ENCODE assay signal across 37 cellular contexts in genomic region chr9:74562611-74563010, GRCh38.
"Had no signal": no experiment of that assay in that cellular context is flagged by ENCODE, and none has a peak within 500 bp of the region (broad histone marks: within the 10 kb centered on the region; RNA-seq: fewer than 3 reads in every experiment).

No MANE protein-coding gene starts in this region.

- H3K4me3 ChIP-seq: adrenal gland, ascending aorta, cardiac muscle cell had no signal

- H3K27me3 ChIP-seq: adrenal gland, ascending aorta, cardiac muscle cell had no signal

- H3K27ac ChIP-seq: adrenal gland, ascending aorta, cardiac muscle cell, VCaP had no signal

- H3K4me1 Mint-ChIP-seq: activated CD4-positive, alpha-beta T cell treated with anti-CD3 and anti-CD28 coated beads, Interleukin-2, amount 10 ng/mL, durations not matched to agents 24 days and 14 days; activated naive CD8-positive, alpha-beta T cell treated with anti-CD3 and anti-CD28 coated beads for 36 hours; activated T-helper 17 cell treated with anti-CD3 and anti-CD28 coated beads, Interleukin-2, amount 50 U/mL, for 72 hours; central memory CD8-positive, alpha-beta T cell; T-helper 17 cell had no signal

- H3K27ac Mint-ChIP-seq: activated B cell treated with CpG ODN at 0.5 μM for 24 hours; activated CD4-positive, alpha-beta memory T cell treated with anti-CD3 and anti-CD28 coated beads for 36 hours; activated CD4-positive, alpha-beta T cell treated with anti-CD3 and anti-CD28 coated beads, Interleukin-2, amount 10 ng/mL, durations not matched to agents 24 days and 14 days; activated CD8-positive, alpha-beta T cell treated with anti-CD3 and anti-CD28 coated beads for 36 hours; activated naive CD4-positive, alpha-beta T cell treated with anti-CD3 and anti-CD28 coated beads for 36 hours; activated naive CD4-positive, alpha-beta T cell treated with anti-CD3 and anti-CD28 coated beads, Interleukin-2, amount 50 U/mL, for 72 hours; activated naive CD8-positive, alpha-beta T cell treated with anti-CD3 and anti-CD28 coated beads for 36 hours; activated T-cell treated with anti-CD3 and anti-CD28 coated beads, Interleukin-2, amount 50 U/mL, for 72 hours; activated T-helper 1 cell treated with anti-CD3 and anti-CD28 coated beads, Interleukin-12 subunit alpha, Interleukin-12 subunit beta, Interleukin-2, Interleukin-4 antibody, amounts not matched to agents 30 ng/mL and 10 ng/mL and 1 ng/mL, durations not matched to agents 14 hours and 24 hours and 36 hours; activated T-helper 17 cell treated with anti-CD3 and anti-CD28 coated beads, Interleukin-2, amount 50 U/mL, for 72 hours; brain; T-helper 17 cell; T-helper 2 cell treated with Interferon-gamma antibody and Interleukin-4, amounts not matched to agents 5 μg/mL and 100 μg/mL, for 36 hours had no signal

- DNase-seq: activated B cell treated with CpG ODN at 0.5 μM for 24 hours; activated CD4-positive, alpha-beta memory T cell treated with anti-CD3 and anti-CD28 coated beads for 36 hours; activated CD4-positive, alpha-beta T cell treated with anti-CD3 and anti-CD28 coated beads for 4 hours; activated CD4-positive, alpha-beta T cell treated with anti-CD3 and anti-CD28 coated beads, Interleukin-2, amount 10 ng/mL, durations not matched to agents 24 days and 14 days; activated CD4-positive, alpha-beta T cell treated with anti-CD3 and anti-CD28 coated beads, Interleukin-2, amount 50 U/mL, for 1 hour; activated CD4-positive, alpha-beta T cell treated with anti-CD3 and anti-CD28 coated beads, Interleukin-2, amount 50 U/mL, for 4 hours; activated CD4-positive, CD25-positive, alpha-beta regulatory T cell treated with anti-CD3 and anti-CD28 coated beads, Interleukin-2, amount 50 U/mL, for 72 hours; activated CD8-positive, alpha-beta memory T cell treated with anti-CD3 and anti-CD28 coated beads, Interleukin-2, amount 50 U/mL, for 4 hours; activated CD8-positive, alpha-beta T cell treated with anti-CD3 and anti-CD28 coated beads for 36 hours; activated effector memory CD4-positive, alpha-beta T cell treated with anti-CD3 and anti-CD28 coated beads, Interleukin-2, amount 50 U/mL, for 16 hours; activated gamma-delta T cell treated with Interleukin-2 at 50 U/mL for 16 hours; activated naive CD4-positive, alpha-beta T cell; activated naive CD4-positive, alpha-beta T cell treated with anti-CD3 and anti-CD28 coated beads for 36 hours; activated naive CD4-positive, alpha-beta T cell treated with anti-CD3 and anti-CD28 coated beads, Interleukin-2, amount 50 U/mL, for 16 hours; activated naive CD8-positive, alpha-beta T cell treated with anti-CD3 and anti-CD28 coated beads for 36 hours; activated T-cell treated with anti-CD3 and anti-CD28 coated beads for 4 hours; activated T-cell treated with anti-CD3 and anti-CD28 coated beads, Interleukin-2, amount 50 U/mL, for 1 hour; activated T-cell treated with anti-CD3 and anti-CD28 coated beads, Interleukin-2, amount 50 U/mL, for 4 hours; activated T-cell treated with anti-CD3 and anti-CD28 coated beads, Interleukin-2, amount 50 U/mL, for 72 hours; adrenal gland; amygdala; anterior cingulate cortex; caudate nucleus; cerebellar nuclear complex; T-helper 17 cell; T-helper 9 cell had no signal

- H3K36me3 ChIP-seq: adrenal gland, ascending aorta, cardiac muscle cell had no signal

- H3K4me3 Mint-ChIP-seq: activated B cell treated with CpG ODN at 0.5 μM for 24 hours; activated CD4-positive, alpha-beta memory T cell treated with anti-CD3 and anti-CD28 coated beads for 36 hours; activated CD4-positive, alpha-beta T cell treated with anti-CD3 and anti-CD28 coated beads, Interleukin-2, amount 10 ng/mL, durations not matched to agents 24 days and 14 days; activated CD8-positive, alpha-beta T cell treated with anti-CD3 and anti-CD28 coated beads for 36 hours; activated naive CD4-positive, alpha-beta T cell treated with anti-CD3 and anti-CD28 coated beads for 36 hours; activated naive CD8-positive, alpha-beta T cell treated with anti-CD3 and anti-CD28 coated beads for 36 hours; activated T-cell treated with anti-CD3 and anti-CD28 coated beads, Interleukin-2, amount 50 U/mL, for 4 hours; activated T-cell treated with anti-CD3 and anti-CD28 coated beads, Interleukin-2, amount 50 U/mL, for 72 hours; activated T-helper 1 cell treated with anti-CD3 and anti-CD28 coated beads, Interleukin-12 subunit alpha, Interleukin-12 subunit beta, Interleukin-2, Interleukin-4 antibody, amounts not matched to agents 30 ng/mL and 10 ng/mL and 1 ng/mL, durations not matched to agents 14 hours and 24 hours and 36 hours; activated T-helper 17 cell treated with anti-CD3 and anti-CD28 coated beads, Interleukin-2, amount 50 U/mL, for 72 hours; brain; central memory CD8-positive, alpha-beta T cell; T-helper 17 cell; T-helper 2 cell treated with Interferon-gamma antibody and Interleukin-4, amounts not matched to agents 5 μg/mL and 100 μg/mL, for 36 hours had no signal

- H3K4me1 ChIP-seq: ascending aorta had no signal

- FAIRE-seq: bronchial epithelial cell, TTC549 had no signal

- H3K27me3 Mint-ChIP-seq: activated CD4-positive, alpha-beta memory T cell treated with anti-CD3 and anti-CD28 coated beads for 36 hours; activated CD4-positive, alpha-beta T cell treated with anti-CD3 and anti-CD28 coated beads, Interleukin-2, amount 10 ng/mL, durations not matched to agents 24 days and 14 days; central memory CD8-positive, alpha-beta T cell had no signal

- H3K9me3 ChIP-seq: adrenal gland, ascending aorta had no signal

- H3K9me3 Mint-ChIP-seq: activated B cell treated with CpG ODN at 0.5 μM for 24 hours; activated CD4-positive, alpha-beta memory T cell treated with anti-CD3 and anti-CD28 coated beads for 36 hours; activated CD4-positive, alpha-beta T cell treated with anti-CD3 and anti-CD28 coated beads, Interleukin-2, amount 10 ng/mL, durations not matched to agents 24 days and 14 days; activated CD8-positive, alpha-beta T cell treated with anti-CD3 and anti-CD28 coated beads for 36 hours; activated naive CD4-positive, alpha-beta T cell treated with anti-CD3 and anti-CD28 coated beads for 36 hours; activated naive CD4-positive, alpha-beta T cell treated with anti-CD3 and anti-CD28 coated beads, Interleukin-2, amount 50 U/mL, for 72 hours; activated naive CD8-positive, alpha-beta T cell treated with anti-CD3 and anti-CD28 coated beads for 36 hours; activated T-cell treated with anti-CD3 and anti-CD28 coated beads, Interleukin-2, amount 50 U/mL, for 4 hours; activated T-cell treated with anti-CD3 and anti-CD28 coated beads, Interleukin-2, amount 50 U/mL, for 72 hours; activated T-helper 1 cell treated with anti-CD3 and anti-CD28 coated beads, Interleukin-12 subunit alpha, Interleukin-12 subunit beta, Interleukin-2, Interleukin-4 antibody, amounts not matched to agents 30 ng/mL and 10 ng/mL and 1 ng/mL, durations not matched to agents 14 hours and 24 hours and 36 hours; activated T-helper 17 cell treated with anti-CD3 and anti-CD28 coated beads, Interleukin-2, amount 50 U/mL, for 72 hours; brain; central memory CD8-positive, alpha-beta T cell; T-helper 2 cell treated with Interferon-gamma antibody and Interleukin-4, amounts not matched to agents 5 μg/mL and 100 μg/mL, for 36 hours had no signal

- ATAC-seq: activated CD8-positive, alpha-beta T cell treated with anti-CD3 and anti-CD28 coated beads for 36 hours; activated naive CD4-positive, alpha-beta T cell treated with anti-CD3 and anti-CD28 coated beads, Interleukin-2, amount 50 U/mL, for 72 hours; activated T-cell treated with anti-CD3 and anti-CD28 coated beads, Interleukin-2, amount 50 U/mL, for 4 hours; activated T-cell treated with anti-CD3 and anti-CD28 coated beads, Interleukin-2, amount 50 U/mL, for 72 hours; activated T-helper 17 cell treated with anti-CD3 and anti-CD28 coated beads, Interleukin-2, amount 50 U/mL, for 72 hours; T-helper 17 cell had no signal

- H3K36me3 Mint-ChIP-seq: activated CD4-positive, alpha-beta memory T cell treated with anti-CD3 and anti-CD28 coated beads for 36 hours; activated naive CD4-positive, alpha-beta T cell treated with anti-CD3 and anti-CD28 coated beads, Interleukin-2, amount 50 U/mL, for 72 hours; activated naive CD8-positive, alpha-beta T cell treated with anti-CD3 and anti-CD28 coated beads for 36 hours; brain had no signal
